ENCODE assay signal across 1 cellular context in genomic region chr10:110067960-110068770, GRCh38.
TF ChIP-seq lines count a peak whose summit lies in the region.

No MANE protein-coding gene starts in this region.

TF ChIP-seq in GM12878, 131 proteins besides CTCF, POLR2A, EP300 and RAD21 (continued from another document):
- TF ChIP-seq TAF1 (IDR thresholded peaks at IDR 0.05; ENCODE audit: borderline replicate concordance, low read depth, low read length): no peak
- TF ChIP-seq IKZF2 (IDR thresholded peaks at IDR 0.05): peak; percentile 41 to 47; a peak in 2 of 4 replicates
- TF ChIP-seq RAD51 (IDR thresholded peaks at IDR 0.05): no peak
- no peak for TF ChIP-seq SPI1 (IDR thresholded peaks at IDR 0.05; ENCODE audit: borderline replicate concordance, insufficient read depth, low read depth, low read length)
- TF ChIP-seq NFIC (IDR thresholded peaks at IDR 0.05; ENCODE audit: low read depth, low read length): peak; percentile 76
- peak; percentile 72 for TF ChIP-seq RUNX3 (IDR thresholded peaks at IDR 0.05; ENCODE audit: low read length)
- TF ChIP-seq TCF3 (IDR thresholded peaks at IDR 0.05; ENCODE audit: borderline replicate concordance, insufficient read depth, low read depth, low read length): no peak
- TF ChIP-seq ZNF274 (IDR thresholded peaks at IDR 0.05; ENCODE audit: insufficient read depth, insufficient read length): no peak
